Comparison of ENCODE assay signal across 17 cellular contexts in the genomic region with DNA sequence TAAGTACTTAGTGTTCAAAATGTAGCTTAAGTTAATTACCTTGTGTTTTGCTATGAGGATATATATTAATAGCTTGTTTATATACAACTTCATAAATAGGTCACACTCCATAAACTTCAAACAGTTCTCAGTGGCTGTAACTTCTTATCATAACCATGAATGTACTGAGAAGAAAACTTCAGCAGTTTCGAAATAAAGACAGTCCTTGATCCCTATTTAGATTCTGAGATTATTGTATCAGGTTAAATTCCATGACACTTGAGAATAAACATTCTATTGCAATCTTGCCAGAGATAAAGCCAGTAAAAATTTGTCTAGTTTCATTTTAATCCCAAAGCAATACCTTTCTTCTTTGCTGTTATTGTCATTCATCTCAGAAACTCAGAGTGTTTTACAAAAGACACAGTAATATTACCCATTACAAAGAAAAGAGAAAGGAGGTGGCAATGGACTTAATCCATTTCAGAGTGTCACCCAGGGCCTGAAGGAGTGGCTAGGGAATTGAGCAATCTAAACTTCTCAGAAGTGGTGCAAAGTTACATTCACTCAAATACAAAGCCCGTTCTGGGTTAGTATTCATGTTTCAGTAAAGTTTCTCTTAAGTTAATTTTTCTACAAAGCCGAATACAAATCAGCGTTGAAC.
A peak's percentile ranks its signal among the peaks of the same experiment; 100 is the strongest.
DNase-seq lines count a peak whose midpoint lies in the region; ATAC-seq and TF ChIP-seq lines count a peak whose summit lies in the region.
"Had no signal": no experiment of that assay in that cellular context is flagged by ENCODE, and none has a peak within 500 bp of the region (broad histone marks: within the 10 kb centered on the region; RNA-seq: fewer than 3 reads in every experiment).

No MANE protein-coding gene starts in this region.

- no peaks in the 10 kb centered on the region for H3K4me1 ChIP-seq in parathyroid adenoma

- H3K4me3 ChIP-seq in H7 (ENCODE audit: insufficient read depth, low read depth, low read length) (no peak overlapping the region), epithelial cell of esophagus (ENCODE audit: low read length) (no peak overlapping the region), parathyroid adenoma (ENCODE audit: low read depth, low read length) (no peak overlapping the region)
- H3K4me3 ChIP-seq: esophagus squamous epithelium, thyroid gland had no signal

- H3K27me3 ChIP-seq in H7 (ENCODE audit: control insufficient read depth, insufficient read depth, low read length) (no peaks in the 10 kb centered on the region), parathyroid adenoma (ENCODE audit: control insufficient read depth, insufficient read depth, low read length) (no peaks in the 10 kb centered on the region)
- H3K27me3 ChIP-seq: esophagus squamous epithelium, thyroid gland had no signal

- no peak for ATAC-seq in GM21529 (IDR thresholded peaks at IDR 0.05; ENCODE audit: unreplicated experiment)
- ATAC-seq: natural killer cell, T-helper 17 cell had no signal

- no peak overlapping the region for H3K9ac ChIP-seq in parathyroid adenoma

- peak overlapping the region; percentile 45 for H3K4me2 ChIP-seq in parathyroid adenoma (ENCODE audit: low read length)

- H3K9me3 ChIP-seq in parathyroid adenoma (ENCODE audit: control insufficient read depth, low read length) = no peaks in the 10 kb centered on the region
- H3K9me3 ChIP-seq: esophagus squamous epithelium, thyroid gland had no signal

- no peak overlapping the region for H3K27ac ChIP-seq in parathyroid adenoma

- DNase-seq in H7 (peak; percentile 5), NCI-H460 (ENCODE audit: extremely low read depth, low read depth) (peak; percentile 4), epithelial cell of esophagus (ENCODE audit: low read depth) (peak; percentile 31), midbrain (lab: John Stamatoyannopoulos, UW) (no peak), foreskin melanocyte (no peak), SW 1271 (lab: John Stamatoyannopoulos, UW) (no peak)
- DNase-seq: activated CD4-positive, alpha-beta T cell treated with anti-CD3 and anti-CD28 coated beads, Interleukin-2, amount 50 U/mL, for 48 hours; activated effector memory CD4-positive, alpha-beta T cell treated with anti-CD3 and anti-CD28 coated beads, Interleukin-2, amount 50 U/mL, for 16 hours; CD8-positive, alpha-beta memory T cell; esophagus squamous epithelium; kidney; natural killer cell; NCI-H187 treated with DMSO at 0.1 percent for 48 hours; T-helper 17 cell; thyroid gland had no signal

- H3K36me3 ChIP-seq in H7 (replicated peaks; ENCODE audit: control insufficient read depth, insufficient read depth, low read length) (no peaks in the 10 kb centered on the region), parathyroid adenoma (ENCODE audit: control insufficient read depth, insufficient read depth, low read length) (no peaks in the 10 kb centered on the region)
- H3K36me3 ChIP-seq: esophagus squamous epithelium, thyroid gland had no signal

- no peak overlapping the region for H2AFZ ChIP-seq in parathyroid adenoma

- no peak for TF ChIP-seq CTCF in epithelial cell of esophagus (IDR thresholded peaks at IDR 0.05; ENCODE audit: insufficient read depth, low read depth, low read length, missing control alignments)
- TF ChIP-seq CTCF in parathyroid adenoma (IDR thresholded peaks at IDR 0.05) = no peak

- H3K79me2 ChIP-seq in parathyroid adenoma = no peaks in the 10 kb centered on the region

Comparison
In these comparisons a context has a peak if more than half of its experiments do, and no peak if none do; other contexts are left out.
1. DNase-seq: peak in H7 (single experiment), NCI-H460 (single experiment) and epithelial cell of esophagus (single experiment); none in midbrain (single experiment), foreskin melanocyte (single experiment) and SW 1271 (0 of 2).